Comparison of ENCODE assay signal across 1 cellular context in the genomic region with DNA sequence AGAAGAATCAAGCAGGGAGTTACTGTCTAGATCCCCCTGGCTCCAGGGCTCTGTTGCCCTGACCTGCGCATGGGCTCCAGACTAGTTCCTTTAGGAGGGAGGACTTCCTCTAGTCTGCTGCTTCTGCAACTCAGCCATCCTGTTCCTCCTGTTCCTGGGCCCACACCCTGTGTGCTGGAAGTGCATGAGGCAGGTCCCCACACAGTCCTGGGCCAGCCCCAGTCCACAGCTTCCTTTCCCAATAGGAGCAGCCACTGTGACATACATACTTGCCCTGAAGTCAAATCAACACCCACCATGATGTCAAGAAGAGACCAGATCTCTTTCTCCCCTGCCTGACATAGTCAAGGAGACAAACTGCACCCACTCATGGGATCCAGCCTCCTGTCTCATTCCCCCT.
TF ChIP-seq lines count a peak whose summit lies in the region.

No MANE protein-coding gene starts in this region.

TF ChIP-seq in GM23338, 12 proteins besides CTCF, POLR2A, EP300 and RAD21 (continued from another document):
- TF ChIP-seq, protein P1, sequence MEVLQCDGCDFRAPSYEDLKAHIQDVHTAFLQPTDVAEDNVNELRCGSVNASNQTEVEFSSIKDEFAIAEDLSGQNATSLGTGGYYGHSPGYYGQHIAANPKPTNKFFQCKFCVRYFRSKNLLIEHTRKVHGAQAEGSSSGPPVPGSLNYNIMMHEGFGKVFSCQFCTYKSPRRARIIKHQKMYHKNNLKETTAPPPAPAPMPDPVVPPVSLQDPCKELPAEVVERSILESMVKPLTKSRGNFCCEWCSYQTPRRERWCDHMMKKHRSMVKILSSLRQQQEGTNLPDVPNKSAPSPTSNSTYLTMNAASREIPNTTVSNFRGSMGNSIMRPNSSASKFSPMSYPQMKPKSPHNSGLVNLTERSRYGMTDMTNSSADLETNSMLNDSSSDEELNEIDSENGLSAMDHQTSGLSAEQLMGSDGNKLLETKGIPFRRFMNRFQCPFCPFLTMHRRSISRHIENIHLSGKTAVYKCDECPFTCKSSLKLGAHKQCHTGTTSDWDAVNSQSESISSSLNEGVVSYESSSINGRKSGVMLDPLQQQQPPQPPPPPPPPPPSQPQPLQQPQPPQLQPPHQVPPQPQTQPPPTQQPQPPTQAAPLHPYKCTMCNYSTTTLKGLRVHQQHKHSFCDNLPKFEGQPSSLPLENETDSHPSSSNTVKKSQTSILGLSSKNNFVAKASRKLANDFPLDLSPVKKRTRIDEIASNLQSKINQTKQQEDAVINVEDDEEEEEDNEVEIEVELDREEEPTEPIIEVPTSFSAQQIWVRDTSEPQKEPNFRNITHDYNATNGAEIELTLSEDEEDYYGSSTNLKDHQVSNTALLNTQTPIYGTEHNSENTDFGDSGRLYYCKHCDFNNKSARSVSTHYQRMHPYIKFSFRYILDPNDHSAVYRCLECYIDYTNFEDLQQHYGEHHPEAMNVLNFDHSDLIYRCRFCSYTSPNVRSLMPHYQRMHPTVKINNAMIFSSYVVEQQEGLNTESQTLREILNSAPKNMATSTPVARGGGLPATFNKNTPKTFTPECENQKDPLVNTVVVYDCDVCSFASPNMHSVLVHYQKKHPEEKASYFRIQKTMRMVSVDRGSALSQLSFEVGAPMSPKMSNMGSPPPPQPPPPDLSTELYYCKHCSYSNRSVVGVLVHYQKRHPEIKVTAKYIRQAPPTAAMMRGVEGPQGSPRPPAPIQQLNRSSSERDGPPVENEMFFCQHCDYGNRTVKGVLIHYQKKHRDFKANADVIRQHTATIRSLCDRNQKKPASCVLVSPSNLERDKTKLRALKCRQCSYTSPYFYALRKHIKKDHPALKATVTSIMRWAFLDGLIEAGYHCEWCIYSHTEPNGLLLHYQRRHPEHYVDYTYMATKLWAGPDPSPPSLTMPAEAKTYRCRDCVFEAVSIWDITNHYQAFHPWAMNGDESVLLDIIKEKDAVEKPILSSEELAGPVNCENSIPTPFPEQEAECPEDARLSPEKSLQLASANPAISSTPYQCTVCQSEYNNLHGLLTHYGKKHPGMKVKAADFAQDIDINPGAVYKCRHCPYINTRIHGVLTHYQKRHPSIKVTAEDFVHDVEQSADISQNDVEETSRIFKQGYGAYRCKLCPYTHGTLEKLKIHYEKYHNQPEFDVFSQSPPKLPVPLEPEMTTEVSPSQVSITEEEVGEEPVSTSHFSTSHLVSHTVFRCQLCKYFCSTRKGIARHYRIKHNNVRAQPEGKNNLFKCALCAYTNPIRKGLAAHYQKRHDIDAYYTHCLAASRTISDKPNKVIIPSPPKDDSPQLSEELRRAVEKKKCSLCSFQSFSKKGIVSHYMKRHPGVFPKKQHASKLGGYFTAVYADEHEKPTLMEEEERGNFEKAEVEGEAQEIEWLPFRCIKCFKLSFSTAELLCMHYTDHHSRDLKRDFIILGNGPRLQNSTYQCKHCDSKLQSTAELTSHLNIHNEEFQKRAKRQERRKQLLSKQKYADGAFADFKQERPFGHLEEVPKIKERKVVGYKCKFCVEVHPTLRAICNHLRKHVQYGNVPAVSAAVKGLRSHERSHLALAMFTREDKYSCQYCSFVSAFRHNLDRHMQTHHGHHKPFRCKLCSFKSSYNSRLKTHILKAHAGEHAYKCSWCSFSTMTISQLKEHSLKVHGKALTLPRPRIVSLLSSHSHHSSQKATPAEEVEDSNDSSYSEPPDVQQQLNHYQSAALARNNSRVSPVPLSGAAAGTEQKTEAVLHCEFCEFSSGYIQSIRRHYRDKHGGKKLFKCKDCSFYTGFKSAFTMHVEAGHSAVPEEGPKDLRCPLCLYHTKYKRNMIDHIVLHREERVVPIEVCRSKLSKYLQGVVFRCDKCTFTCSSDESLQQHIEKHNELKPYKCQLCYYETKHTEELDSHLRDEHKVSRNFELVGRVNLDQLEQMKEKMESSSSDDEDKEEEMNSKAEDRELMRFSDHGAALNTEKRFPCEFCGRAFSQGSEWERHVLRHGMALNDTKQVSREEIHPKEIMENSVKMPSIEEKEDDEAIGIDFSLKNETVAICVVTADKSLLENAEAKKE (CRISPR knock-in tag; IDR thresholded peaks at IDR 0.05), result no peak
- TF ChIP-seq CREB1 (CRISPR knock-in tag; IDR thresholded peaks at IDR 0.05; ENCODE audit: low read depth) (no peak), EZH2phosphoT487 (IDR thresholded peaks at IDR 0.05; ENCODE audit: unreplicated experiment) (no peak), POLR2AphosphoS5 (IDR thresholded peaks at IDR 0.05; ENCODE audit: low read depth) (no peak), STAT1 (IDR thresholded peaks at IDR 0.05; ENCODE audit: unreplicated experiment) (no peak), JUNB (IDR thresholded peaks at IDR 0.05; ENCODE audit: unreplicated experiment) (no peak), EZH2 (IDR thresholded peaks at IDR 0.05; ENCODE audit: low read depth, unreplicated experiment) (no peak)
- TF ChIP-seq, protein P2, sequence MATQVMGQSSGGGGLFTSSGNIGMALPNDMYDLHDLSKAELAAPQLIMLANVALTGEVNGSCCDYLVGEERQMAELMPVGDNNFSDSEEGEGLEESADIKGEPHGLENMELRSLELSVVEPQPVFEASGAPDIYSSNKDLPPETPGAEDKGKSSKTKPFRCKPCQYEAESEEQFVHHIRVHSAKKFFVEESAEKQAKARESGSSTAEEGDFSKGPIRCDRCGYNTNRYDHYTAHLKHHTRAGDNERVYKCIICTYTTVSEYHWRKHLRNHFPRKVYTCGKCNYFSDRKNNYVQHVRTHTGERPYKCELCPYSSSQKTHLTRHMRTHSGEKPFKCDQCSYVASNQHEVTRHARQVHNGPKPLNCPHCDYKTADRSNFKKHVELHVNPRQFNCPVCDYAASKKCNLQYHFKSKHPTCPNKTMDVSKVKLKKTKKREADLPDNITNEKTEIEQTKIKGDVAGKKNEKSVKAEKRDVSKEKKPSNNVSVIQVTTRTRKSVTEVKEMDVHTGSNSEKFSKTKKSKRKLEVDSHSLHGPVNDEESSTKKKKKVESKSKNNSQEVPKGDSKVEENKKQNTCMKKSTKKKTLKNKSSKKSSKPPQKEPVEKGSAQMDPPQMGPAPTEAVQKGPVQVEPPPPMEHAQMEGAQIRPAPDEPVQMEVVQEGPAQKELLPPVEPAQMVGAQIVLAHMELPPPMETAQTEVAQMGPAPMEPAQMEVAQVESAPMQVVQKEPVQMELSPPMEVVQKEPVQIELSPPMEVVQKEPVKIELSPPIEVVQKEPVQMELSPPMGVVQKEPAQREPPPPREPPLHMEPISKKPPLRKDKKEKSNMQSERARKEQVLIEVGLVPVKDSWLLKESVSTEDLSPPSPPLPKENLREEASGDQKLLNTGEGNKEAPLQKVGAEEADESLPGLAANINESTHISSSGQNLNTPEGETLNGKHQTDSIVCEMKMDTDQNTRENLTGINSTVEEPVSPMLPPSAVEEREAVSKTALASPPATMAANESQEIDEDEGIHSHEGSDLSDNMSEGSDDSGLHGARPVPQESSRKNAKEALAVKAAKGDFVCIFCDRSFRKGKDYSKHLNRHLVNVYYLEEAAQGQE (IDR thresholded peaks at IDR 0.05; ENCODE audit: unreplicated experiment), result no peak
